Comparison of ENCODE assay signal across 7 cellular contexts in the genomic region with DNA sequence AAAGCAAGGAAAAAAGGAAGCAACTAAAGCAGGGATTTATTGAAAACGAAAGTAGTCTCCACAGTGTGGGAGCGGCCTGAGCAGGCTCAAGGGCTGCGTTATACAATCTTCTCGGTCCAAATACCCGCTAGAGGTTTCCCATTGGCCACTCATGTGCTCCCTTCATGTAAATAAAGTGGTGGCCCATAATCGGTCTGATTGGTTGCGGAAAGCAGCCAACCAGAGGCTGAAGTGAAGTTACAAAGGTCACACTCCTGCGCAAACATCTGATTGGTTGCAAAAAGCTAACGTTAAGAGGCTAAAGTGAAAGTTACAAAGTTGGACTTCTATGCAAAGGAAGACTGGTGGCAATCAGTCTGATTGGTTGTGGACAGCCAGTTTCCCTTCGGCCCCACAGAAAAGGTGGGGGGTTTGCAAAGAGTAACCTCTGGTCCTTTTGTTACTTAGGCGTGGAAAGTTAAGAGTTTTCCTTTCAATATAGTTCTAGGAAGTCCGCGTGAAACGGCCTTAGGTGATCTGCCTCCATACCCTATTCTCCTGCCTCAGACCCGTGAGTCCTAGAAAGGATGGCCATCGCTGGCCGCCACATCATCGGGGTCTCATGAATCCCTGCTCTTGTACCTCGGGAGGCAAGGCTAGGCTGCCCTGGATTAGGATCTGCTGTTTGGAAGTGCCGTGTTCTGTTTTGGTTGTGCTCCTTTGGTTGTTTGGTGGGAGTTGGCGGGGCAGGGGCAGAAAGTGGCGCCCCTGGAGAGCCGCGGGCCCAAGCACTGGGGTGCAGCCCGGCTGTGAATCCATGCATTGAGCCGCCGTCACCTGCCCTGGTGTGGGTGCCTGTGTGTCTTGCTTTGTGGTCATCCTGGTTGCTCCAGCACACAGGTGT.
DNase-seq lines count a peak whose midpoint lies in the region; ATAC-seq and TF ChIP-seq lines count a peak whose summit lies in the region.

No MANE protein-coding gene starts in this region.

- TF ChIP-seq CTCF in ascending aorta (IDR thresholded peaks at IDR 0.05), result no peak

- H3K4me1 ChIP-seq in SJSA1 (replicated peaks) (peaks cover 22% of the 10 kb centered on the region), ascending aorta (no peaks in the 10 kb centered on the region)

- peak; percentile 53 for ATAC-seq in GM18858 (IDR thresholded peaks at IDR 0.05; ENCODE audit: unreplicated experiment)
- ATAC-seq in HG03175 (IDR thresholded peaks at IDR 0.05; ENCODE audit: unreplicated experiment), result peak; percentile 83
- peak; percentile 83 for ATAC-seq in left lobe of liver

- peak in 1 of 2 experiments; percentile 35 for DNase-seq in SJSA1 (ENCODE audit: low read depth in 1 of 2, low spot score in 2 of 2)
- DNase-seq in ascending aorta (ENCODE audit: low spot score in 2 of 2), result peak; percentile 43 to 80
- DNase-seq in left lobe of liver (ENCODE audit: low spot score), result peak; percentile 94
- peak; percentile 32 to 37 for DNase-seq in stimulated activated CD8-positive, alpha-beta memory T cell treated with anti-CD3 and anti-CD28 coated beads, Interleukin-15, amount 100 ng/mL, for 4 hours (ENCODE audit: low read depth in 2 of 2)
- no peak for DNase-seq in NCI-H1105 treated with DMSO at 0.1 percent for 48 hours (lab: John Stamatoyannopoulos, UW)

- H3K4me3 ChIP-seq in SJSA1 (peak overlapping the region; percentile 49), ascending aorta (peak overlapping the region in 1 of 2 donors; percentile 80)

- H3K9me3 ChIP-seq in SJSA1 (replicated peaks) (no peaks in the 10 kb centered on the region; the same call in 1 of the 2 replicates), ascending aorta (no peaks in the 10 kb centered on the region)

- H3K27ac ChIP-seq in SJSA1 (no peak overlapping the region), ascending aorta (no peak overlapping the region)

- H3K27me3 ChIP-seq in SJSA1 (replicated peaks), result peaks cover 15% of the 10 kb centered on the region
- no peaks in the 10 kb centered on the region for H3K27me3 ChIP-seq in ascending aorta

- H3K36me3 ChIP-seq in SJSA1 (no peaks in the 10 kb centered on the region), ascending aorta (no peaks in the 10 kb centered on the region)

- intact Hi-C loops in ascending aorta (cut with DNase I), result no loop called here
